ENCODE assay signal across 8 cellular contexts in genomic region chr6:46653439-46653942, GRCh38. TPM values are rescaled to one million over a fixed set of nuclear protein-coding genes. Genes with fewer than 3 reads are reported as not detected.
DNase-seq lines count a peak whose midpoint lies in the region; ATAC-seq and TF ChIP-seq lines count a peak whose summit lies in the region.

No MANE protein-coding gene starts in this region.

- no peak overlapping the region for H3K27ac ChIP-seq in CD8-positive, alpha-beta T cell (ENCODE audit: low read depth, low read length)
- H3K27ac ChIP-seq in MM.1S (ENCODE audit: low read length) (no peak overlapping the region), osteoblast (ENCODE audit: low read depth, low read length) (no peak overlapping the region)

- peak overlapping the region; percentile 80 for H3K4me3 ChIP-seq in CD8-positive, alpha-beta T cell (ENCODE audit: low read depth, low read length)
- H3K4me3 ChIP-seq in MM.1S (ENCODE audit: low read length), result peak overlapping the region; percentile 81
- peak overlapping the region; percentile 95 for H3K4me3 ChIP-seq in endocrine pancreas (ENCODE audit: control insufficient read depth, insufficient read depth, low read length)
- peak overlapping the region; percentile 95 for H3K4me3 ChIP-seq in osteoblast (ENCODE audit: insufficient read depth, low read length)

- no peak for TF ChIP-seq CTCF in CD8-positive, alpha-beta T cell (IDR thresholded peaks at IDR 0.05)
- no peak for TF ChIP-seq CTCF in MM.1S (IDR thresholded peaks at IDR 0.05; ENCODE audit: low read length)
- TF ChIP-seq CTCF in osteoblast (IDR thresholded peaks at IDR 0.05; ENCODE audit: extremely low read depth, low read depth, low read length), result no peak

- intact Hi-C loops in CD8-positive, alpha-beta T cell (cut with DNase I, micrococcal nuclease), result no loop called here

- H3K9ac ChIP-seq in MM.1S (ENCODE audit: low read length), result peak overlapping the region; percentile 19; the same call in 1 of the 2 replicates
- H3K9ac ChIP-seq in endocrine pancreas (ENCODE audit: control insufficient read depth, insufficient read depth, low read length), result peak overlapping the region; percentile 85

- peak overlapping the region; percentile 86 for H3K4me3 Mint-ChIP-seq in CD8-positive, alpha-beta T cell

- peaks cover 5% of the 10 kb centered on the region for H3K4me1 ChIP-seq in CD8-positive, alpha-beta T cell (ENCODE audit: insufficient read depth, low read length)
- H3K4me1 ChIP-seq in MM.1S (ENCODE audit: low read length) (no peaks in the 10 kb centered on the region), endocrine pancreas (ENCODE audit: control insufficient read depth, insufficient read depth, low read length) (peaks cover 19% of the 10 kb centered on the region), osteoblast (ENCODE audit: insufficient read depth, low read length) (peaks cover 6% of the 10 kb centered on the region)

- H3K79me2 ChIP-seq in MM.1S (ENCODE audit: low read length) (no peaks in the 10 kb centered on the region), osteoblast (ENCODE audit: insufficient read depth, low read length) (no peaks in the 10 kb centered on the region)

- TF ChIP-seq POLR2A in GM18505 (IDR thresholded peaks at IDR 0.05; ENCODE audit: borderline replicate concordance, extremely low read depth, insufficient read depth, insufficient read length), result no peak

- H3K4me1 Mint-ChIP-seq in CD8-positive, alpha-beta T cell (ENCODE audit: low read depth), result peaks cover 17% of the 10 kb centered on the region

- H2AFZ ChIP-seq in MM.1S (ENCODE audit: low read length), result peak overlapping the region; percentile 78
- peak overlapping the region; percentile 98 for H2AFZ ChIP-seq in osteoblast (ENCODE audit: low read length)

- H3K36me3 Mint-ChIP-seq in CD8-positive, alpha-beta T cell, result peaks cover 2% of the 10 kb centered on the region

- no peaks in the 10 kb centered on the region for H3K9me3 Mint-ChIP-seq in CD8-positive, alpha-beta T cell

- no peak for ATAC-seq in CD8-positive, alpha-beta T cell
- ATAC-seq in GM21723 (IDR thresholded peaks at IDR 0.05; ENCODE audit: unreplicated experiment) (no peak), GM21360 (IDR thresholded peaks at IDR 0.05; ENCODE audit: unreplicated experiment) (no peak), GM18505 (IDR thresholded peaks at IDR 0.05; ENCODE audit: unreplicated experiment) (no peak)

- H4K20me1 ChIP-seq in MM.1S (ENCODE audit: insufficient read depth, low read length), result no peaks in the 10 kb centered on the region
- H4K20me1 ChIP-seq in osteoblast (ENCODE audit: insufficient read depth, low read length), result no peaks in the 10 kb centered on the region

- H3K4me2 ChIP-seq in MM.1S (ENCODE audit: low read depth, low read length), result peak overlapping the region; percentile 77
- H3K4me2 ChIP-seq in osteoblast (ENCODE audit: insufficient read depth, low read length), result peak overlapping the region; percentile 96

- peaks cover 44% of the 10 kb centered on the region for H3K27me3 Mint-ChIP-seq in CD8-positive, alpha-beta T cell (ENCODE audit: low read depth)

- no peaks in the 10 kb centered on the region for H3K36me3 ChIP-seq in CD8-positive, alpha-beta T cell (ENCODE audit: insufficient read depth, low read length)
- H3K36me3 ChIP-seq in MM.1S (replicated peaks; ENCODE audit: insufficient read depth, low read length) (no peaks in the 10 kb centered on the region), endocrine pancreas (ENCODE audit: control insufficient read depth, insufficient read depth, low read length) (no peaks in the 10 kb centered on the region), osteoblast (ENCODE audit: insufficient read depth, low read length) (no peaks in the 10 kb centered on the region)

- POLR2A ChIA-PET in CD8-positive, alpha-beta T cell (lab: Charles Lee), result no interaction called here

- no peaks in the 10 kb centered on the region for H3K9me2 ChIP-seq in MM.1S (replicated peaks; ENCODE audit: insufficient read depth, low read length)

- no peaks in the 10 kb centered on the region for H3K9me3 ChIP-seq in CD8-positive, alpha-beta T cell (ENCODE audit: low read length)
- H3K9me3 ChIP-seq in MM.1S (replicated peaks; ENCODE audit: insufficient read depth, low read length) (no peaks in the 10 kb centered on the region), endocrine pancreas (ENCODE audit: control insufficient read depth, low read length) (no peaks in the 10 kb centered on the region), osteoblast (ENCODE audit: low read depth, low read length) (no peaks in the 10 kb centered on the region)

- DNase-seq in CD8-positive, alpha-beta T cell, result no peak
- DNase-seq in MM.1S, result no peak
- DNase-seq in osteoblast (ENCODE audit: insufficient read length, low spot score, missing footprints), result no peak
- DNase-seq in NCI-H446 treated with DMSO at 0.1 percent for 48 hours (lab: John Stamatoyannopoulos, UW), result no peak

- no peaks in the 10 kb centered on the region for H3K27me3 ChIP-seq in CD8-positive, alpha-beta T cell (ENCODE audit: insufficient read depth, low read length)
- H3K27me3 ChIP-seq in MM.1S (replicated peaks; ENCODE audit: insufficient read depth, low read length), result no peaks in the 10 kb centered on the region
- H3K27me3 ChIP-seq in endocrine pancreas (ENCODE audit: control insufficient read depth, insufficient read depth, low read length), result no peaks in the 10 kb centered on the region
- no peaks in the 10 kb centered on the region for H3K27me3 ChIP-seq in osteoblast (ENCODE audit: insufficient read depth, low read length)

- H3K27ac Mint-ChIP-seq in CD8-positive, alpha-beta T cell, result no peak overlapping the region

- no peaks in the 10 kb centered on the region for H3F3A ChIP-seq in MM.1S (ENCODE audit: insufficient read depth, low read length)

- CTCF ChIA-PET in CD8-positive, alpha-beta T cell (lab: Charles Lee), result no interaction called here

RNA-seq across cellular contexts. Expression of gene SLC25A27, which starts 0.7 kb away (rescaled TPM):
- total RNA-seq in CD8-positive, alpha-beta T cell, result under 1 TPM in 1 of 2 experiments, not detected in 1; 0.28 TPM
- 9.4 and 10.5 TPM in 2 replicates for total RNA-seq in osteoblast

RNA-seq across cellular contexts. Expression of gene CYP39A1, which starts 0.9 kb away (rescaled TPM):
- not detected for total RNA-seq in CD8-positive, alpha-beta T cell
- 4.1 and 4.3 TPM in 2 replicates for total RNA-seq in osteoblast

RNA-seq across cellular contexts. Expression of gene TDRD6, which starts 34.2 kb away (rescaled TPM):
- not detected for total RNA-seq in CD8-positive, alpha-beta T cell
- total RNA-seq in osteoblast, result 0.36 and 0.59 TPM in 2 replicates
